1 cellular context compared by ENCODE assay signal in genomic region chr4:78200949-78201348, GRCh38.
TF ChIP-seq lines count a peak whose summit lies in the region.

No MANE protein-coding gene starts in this region.

TF ChIP-seq in HepG2, 621 proteins besides CTCF, POLR2A, EP300 and RAD21 (continued from another document and continues in another):
- TF ChIP-seq MED8 (CRISPR knock-in tag; IDR thresholded peaks at IDR 0.05; ENCODE audit: insufficient replicate concordance) (no peak), ZGPAT (CRISPR knock-in tag; IDR thresholded peaks at IDR 0.05) (0 out of 2 replicates have a peak, but pooled peaks have one; percentile 15), ZNF138 (CRISPR knock-in tag; IDR thresholded peaks at IDR 0.05; ENCODE audit: low read depth) (no peak), NCOR1 (IDR thresholded peaks at IDR 0.05; ENCODE audit: borderline replicate concordance, low read length) (peak; percentile 54; the same call in 1 of the 2 replicates), FOXJ3 (CRISPR knock-in tag; IDR thresholded peaks at IDR 0.05; ENCODE audit: borderline replicate concordance) (peak; percentile 64; the same call in 1 of the 2 replicates), HIVEP1 (CRISPR knock-in tag; IDR thresholded peaks at IDR 0.05) (no peak), ZNF558 (CRISPR knock-in tag; IDR thresholded peaks at IDR 0.05; ENCODE audit: borderline replicate concordance) (no peak), SP140L (CRISPR knock-in tag; IDR thresholded peaks at IDR 0.05; ENCODE audit: borderline replicate concordance) (no peak), MAFG (CRISPR knock-in tag; IDR thresholded peaks at IDR 0.05) (no peak), RFXANK (CRISPR knock-in tag; IDR thresholded peaks at IDR 0.05) (no peak), SALL1 (CRISPR knock-in tag; IDR thresholded peaks at IDR 0.05) (peak; percentile 57; the same call in 1 of the 2 replicates), HNF4A (CRISPR knock-in tag; IDR thresholded peaks at IDR 0.05) (peak; percentile 81), ATF4 (CRISPR knock-in tag; IDR thresholded peaks at IDR 0.05) (peak in 1 of 2 experiments; percentile 47; a peak in 1 of 4 replicates), ZNF513 (CRISPR knock-in tag; conservative IDR thresholded peaks at IDR 0.05) (no peak), NFE2 (CRISPR knock-in tag; IDR thresholded peaks at IDR 0.05) (no peak), BHLHE40 (IDR thresholded peaks at IDR 0.05; ENCODE audit: low read length) (no peak), HMG20A (CRISPR knock-in tag; IDR thresholded peaks at IDR 0.05; ENCODE audit: borderline replicate concordance) (peak; percentile 51; the same call in 1 of the 2 replicates), ZBTB8A (CRISPR knock-in tag; IDR thresholded peaks at IDR 0.05; ENCODE audit: borderline replicate concordance, low read depth) (no peak), ZNF225 (CRISPR knock-in tag; IDR thresholded peaks at IDR 0.05) (no peak), MAF1 (CRISPR knock-in tag; IDR thresholded peaks at IDR 0.05; ENCODE audit: borderline replicate concordance) (no peak), ZNF552 (CRISPR knock-in tag; IDR thresholded peaks at IDR 0.05; ENCODE audit: borderline replicate concordance) (no peak), MTERF4 (CRISPR knock-in tag; IDR thresholded peaks at IDR 0.05) (no peak)
- TF ChIP-seq, protein P1, sequence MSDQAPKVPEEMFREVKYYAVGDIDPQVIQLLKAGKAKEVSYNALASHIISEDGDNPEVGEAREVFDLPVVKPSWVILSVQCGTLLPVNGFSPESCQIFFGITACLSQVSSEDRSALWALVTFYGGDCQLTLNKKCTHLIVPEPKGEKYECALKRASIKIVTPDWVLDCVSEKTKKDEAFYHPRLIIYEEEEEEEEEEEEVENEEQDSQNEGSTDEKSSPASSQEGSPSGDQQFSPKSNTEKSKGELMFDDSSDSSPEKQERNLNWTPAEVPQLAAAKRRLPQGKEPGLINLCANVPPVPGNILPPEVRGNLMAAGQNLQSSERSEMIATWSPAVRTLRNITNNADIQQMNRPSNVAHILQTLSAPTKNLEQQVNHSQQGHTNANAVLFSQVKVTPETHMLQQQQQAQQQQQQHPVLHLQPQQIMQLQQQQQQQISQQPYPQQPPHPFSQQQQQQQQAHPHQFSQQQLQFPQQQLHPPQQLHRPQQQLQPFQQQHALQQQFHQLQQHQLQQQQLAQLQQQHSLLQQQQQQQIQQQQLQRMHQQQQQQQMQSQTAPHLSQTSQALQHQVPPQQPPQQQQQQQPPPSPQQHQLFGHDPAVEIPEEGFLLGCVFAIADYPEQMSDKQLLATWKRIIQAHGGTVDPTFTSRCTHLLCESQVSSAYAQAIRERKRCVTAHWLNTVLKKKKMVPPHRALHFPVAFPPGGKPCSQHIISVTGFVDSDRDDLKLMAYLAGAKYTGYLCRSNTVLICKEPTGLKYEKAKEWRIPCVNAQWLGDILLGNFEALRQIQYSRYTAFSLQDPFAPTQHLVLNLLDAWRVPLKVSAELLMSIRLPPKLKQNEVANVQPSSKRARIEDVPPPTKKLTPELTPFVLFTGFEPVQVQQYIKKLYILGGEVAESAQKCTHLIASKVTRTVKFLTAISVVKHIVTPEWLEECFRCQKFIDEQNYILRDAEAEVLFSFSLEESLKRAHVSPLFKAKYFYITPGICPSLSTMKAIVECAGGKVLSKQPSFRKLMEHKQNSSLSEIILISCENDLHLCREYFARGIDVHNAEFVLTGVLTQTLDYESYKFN (CRISPR knock-in tag; conservative IDR thresholded peaks at IDR 0.05): peak; percentile 72
- TF ChIP-seq, protein P2, sequence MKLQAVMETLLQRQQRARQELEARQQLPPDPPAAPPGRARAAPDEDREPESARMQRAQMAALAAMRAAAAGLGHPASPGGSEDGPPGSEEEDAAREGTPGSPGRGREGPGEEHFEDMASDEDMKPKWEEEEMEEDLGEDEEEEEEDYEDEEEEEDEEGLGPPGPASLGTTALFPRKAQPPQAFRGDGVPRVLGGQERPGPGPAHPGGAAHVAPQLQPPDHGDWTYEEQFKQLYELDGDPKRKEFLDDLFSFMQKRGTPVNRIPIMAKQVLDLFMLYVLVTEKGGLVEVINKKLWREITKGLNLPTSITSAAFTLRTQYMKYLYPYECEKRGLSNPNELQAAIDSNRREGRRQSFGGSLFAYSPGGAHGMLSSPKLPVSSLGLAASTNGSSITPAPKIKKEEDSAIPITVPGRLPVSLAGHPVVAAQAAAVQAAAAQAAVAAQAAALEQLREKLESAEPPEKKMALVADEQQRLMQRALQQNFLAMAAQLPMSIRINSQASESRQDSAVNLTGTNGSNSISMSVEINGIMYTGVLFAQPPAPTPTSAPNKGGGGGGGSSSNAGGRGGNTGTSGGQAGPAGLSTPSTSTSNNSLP (IDR thresholded peaks at IDR 0.05; ENCODE audit: low read depth, low read length): peak; percentile 57; the same call in 1 of the 2 replicates
- TF ChIP-seq, protein P3, sequence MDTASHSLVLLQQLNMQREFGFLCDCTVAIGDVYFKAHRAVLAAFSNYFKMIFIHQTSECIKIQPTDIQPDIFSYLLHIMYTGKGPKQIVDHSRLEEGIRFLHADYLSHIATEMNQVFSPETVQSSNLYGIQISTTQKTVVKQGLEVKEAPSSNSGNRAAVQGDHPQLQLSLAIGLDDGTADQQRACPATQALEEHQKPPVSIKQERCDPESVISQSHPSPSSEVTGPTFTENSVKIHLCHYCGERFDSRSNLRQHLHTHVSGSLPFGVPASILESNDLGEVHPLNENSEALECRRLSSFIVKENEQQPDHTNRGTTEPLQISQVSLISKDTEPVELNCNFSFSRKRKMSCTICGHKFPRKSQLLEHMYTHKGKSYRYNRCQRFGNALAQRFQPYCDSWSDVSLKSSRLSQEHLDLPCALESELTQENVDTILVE (CRISPR knock-in tag; IDR thresholded peaks at IDR 0.05): no peak
- TF ChIP-seq, protein P4, sequence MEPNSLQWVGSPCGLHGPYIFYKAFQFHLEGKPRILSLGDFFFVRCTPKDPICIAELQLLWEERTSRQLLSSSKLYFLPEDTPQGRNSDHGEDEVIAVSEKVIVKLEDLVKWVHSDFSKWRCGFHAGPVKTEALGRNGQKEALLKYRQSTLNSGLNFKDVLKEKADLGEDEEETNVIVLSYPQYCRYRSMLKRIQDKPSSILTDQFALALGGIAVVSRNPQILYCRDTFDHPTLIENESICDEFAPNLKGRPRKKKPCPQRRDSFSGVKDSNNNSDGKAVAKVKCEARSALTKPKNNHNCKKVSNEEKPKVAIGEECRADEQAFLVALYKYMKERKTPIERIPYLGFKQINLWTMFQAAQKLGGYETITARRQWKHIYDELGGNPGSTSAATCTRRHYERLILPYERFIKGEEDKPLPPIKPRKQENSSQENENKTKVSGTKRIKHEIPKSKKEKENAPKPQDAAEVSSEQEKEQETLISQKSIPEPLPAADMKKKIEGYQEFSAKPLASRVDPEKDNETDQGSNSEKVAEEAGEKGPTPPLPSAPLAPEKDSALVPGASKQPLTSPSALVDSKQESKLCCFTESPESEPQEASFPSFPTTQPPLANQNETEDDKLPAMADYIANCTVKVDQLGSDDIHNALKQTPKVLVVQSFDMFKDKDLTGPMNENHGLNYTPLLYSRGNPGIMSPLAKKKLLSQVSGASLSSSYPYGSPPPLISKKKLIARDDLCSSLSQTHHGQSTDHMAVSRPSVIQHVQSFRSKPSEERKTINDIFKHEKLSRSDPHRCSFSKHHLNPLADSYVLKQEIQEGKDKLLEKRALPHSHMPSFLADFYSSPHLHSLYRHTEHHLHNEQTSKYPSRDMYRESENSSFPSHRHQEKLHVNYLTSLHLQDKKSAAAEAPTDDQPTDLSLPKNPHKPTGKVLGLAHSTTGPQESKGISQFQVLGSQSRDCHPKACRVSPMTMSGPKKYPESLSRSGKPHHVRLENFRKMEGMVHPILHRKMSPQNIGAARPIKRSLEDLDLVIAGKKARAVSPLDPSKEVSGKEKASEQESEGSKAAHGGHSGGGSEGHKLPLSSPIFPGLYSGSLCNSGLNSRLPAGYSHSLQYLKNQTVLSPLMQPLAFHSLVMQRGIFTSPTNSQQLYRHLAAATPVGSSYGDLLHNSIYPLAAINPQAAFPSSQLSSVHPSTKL (CRISPR knock-in tag; IDR thresholded peaks at IDR 0.05): peak; percentile 77
- TF ChIP-seq, protein P5, sequence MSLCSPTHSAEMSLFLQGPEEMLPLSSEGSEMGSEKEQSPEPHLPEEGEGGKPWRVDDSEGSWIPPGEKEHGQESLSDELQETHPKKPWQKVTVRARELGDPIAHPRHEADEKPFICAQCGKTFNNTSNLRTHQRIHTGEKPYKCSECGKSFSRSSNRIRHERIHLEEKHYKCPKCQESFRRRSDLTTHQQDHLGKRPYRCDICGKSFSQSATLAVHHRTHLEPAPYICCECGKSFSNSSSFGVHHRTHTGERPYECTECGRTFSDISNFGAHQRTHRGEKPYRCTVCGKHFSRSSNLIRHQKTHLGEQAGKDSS (CRISPR knock-in tag; IDR thresholded peaks at IDR 0.05; ENCODE audit: borderline replicate concordance, low read depth): no peak
- TF ChIP-seq, protein P6, sequence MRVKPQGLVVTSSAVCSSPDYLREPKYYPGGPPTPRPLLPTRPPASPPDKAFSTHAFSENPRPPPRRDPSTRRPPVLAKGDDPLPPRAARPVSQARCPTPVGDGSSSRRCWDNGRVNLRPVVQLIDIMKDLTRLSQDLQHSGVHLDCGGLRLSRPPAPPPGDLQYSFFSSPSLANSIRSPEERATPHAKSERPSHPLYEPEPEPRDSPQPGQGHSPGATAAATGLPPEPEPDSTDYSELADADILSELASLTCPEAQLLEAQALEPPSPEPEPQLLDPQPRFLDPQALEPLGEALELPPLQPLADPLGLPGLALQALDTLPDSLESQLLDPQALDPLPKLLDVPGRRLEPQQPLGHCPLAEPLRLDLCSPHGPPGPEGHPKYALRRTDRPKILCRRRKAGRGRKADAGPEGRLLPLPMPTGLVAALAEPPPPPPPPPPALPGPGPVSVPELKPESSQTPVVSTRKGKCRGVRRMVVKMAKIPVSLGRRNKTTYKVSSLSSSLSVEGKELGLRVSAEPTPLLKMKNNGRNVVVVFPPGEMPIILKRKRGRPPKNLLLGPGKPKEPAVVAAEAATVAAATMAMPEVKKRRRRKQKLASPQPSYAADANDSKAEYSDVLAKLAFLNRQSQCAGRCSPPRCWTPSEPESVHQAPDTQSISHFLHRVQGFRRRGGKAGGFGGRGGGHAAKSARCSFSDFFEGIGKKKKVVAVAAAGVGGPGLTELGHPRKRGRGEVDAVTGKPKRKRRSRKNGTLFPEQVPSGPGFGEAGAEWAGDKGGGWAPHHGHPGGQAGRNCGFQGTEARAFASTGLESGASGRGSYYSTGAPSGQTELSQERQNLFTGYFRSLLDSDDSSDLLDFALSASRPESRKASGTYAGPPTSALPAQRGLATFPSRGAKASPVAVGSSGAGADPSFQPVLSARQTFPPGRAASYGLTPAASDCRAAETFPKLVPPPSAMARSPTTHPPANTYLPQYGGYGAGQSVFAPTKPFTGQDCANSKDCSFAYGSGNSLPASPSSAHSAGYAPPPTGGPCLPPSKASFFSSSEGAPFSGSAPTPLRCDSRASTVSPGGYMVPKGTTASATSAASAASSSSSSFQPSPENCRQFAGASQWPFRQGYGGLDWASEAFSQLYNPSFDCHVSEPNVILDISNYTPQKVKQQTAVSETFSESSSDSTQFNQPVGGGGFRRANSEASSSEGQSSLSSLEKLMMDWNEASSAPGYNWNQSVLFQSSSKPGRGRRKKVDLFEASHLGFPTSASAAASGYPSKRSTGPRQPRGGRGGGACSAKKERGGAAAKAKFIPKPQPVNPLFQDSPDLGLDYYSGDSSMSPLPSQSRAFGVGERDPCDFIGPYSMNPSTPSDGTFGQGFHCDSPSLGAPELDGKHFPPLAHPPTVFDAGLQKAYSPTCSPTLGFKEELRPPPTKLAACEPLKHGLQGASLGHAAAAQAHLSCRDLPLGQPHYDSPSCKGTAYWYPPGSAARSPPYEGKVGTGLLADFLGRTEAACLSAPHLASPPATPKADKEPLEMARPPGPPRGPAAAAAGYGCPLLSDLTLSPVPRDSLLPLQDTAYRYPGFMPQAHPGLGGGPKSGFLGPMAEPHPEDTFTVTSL (CRISPR knock-in tag; IDR thresholded peaks at IDR 0.05; ENCODE audit: borderline replicate concordance): peak; percentile 58; the same call in 1 of the 2 replicates
